ENCODE assay signal across 8 cellular contexts in the genomic region with DNA sequence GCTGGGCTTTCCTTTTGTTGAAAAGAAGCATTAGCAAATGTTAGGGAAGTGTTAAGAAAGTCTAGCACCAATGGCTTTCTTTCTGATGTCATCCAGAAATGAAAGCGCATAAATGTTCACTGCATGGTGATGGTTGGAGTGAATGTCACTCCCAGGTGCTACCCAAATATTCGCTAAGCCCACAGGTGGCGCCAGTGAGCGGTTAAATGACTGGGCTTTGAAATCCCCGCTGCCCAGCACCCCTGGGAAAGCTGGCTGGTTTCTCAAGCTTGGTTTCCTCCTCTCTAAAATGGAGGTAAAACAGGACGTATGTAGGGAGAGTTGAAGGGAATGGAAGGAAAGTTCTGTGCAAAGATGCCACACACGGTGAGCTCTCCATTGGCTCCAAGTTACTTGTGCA.
A peak's percentile ranks its signal among the peaks of the same experiment; 100 is the strongest.
DNase-seq lines count a peak whose midpoint lies in the region; ATAC-seq and TF ChIP-seq lines count a peak whose summit lies in the region.

No MANE protein-coding gene starts in this region.

- in situ Hi-C loops in T47D (cut with HindIII; ENCODE audit: low pct_unique_long_range_greater_than_20kb, low sequenced_read_pairs) = no loop called here

- H3K27ac Mint-ChIP-seq in neural progenitor cell = peak overlapping the region; percentile 30
- no peak overlapping the region for H3K27ac Mint-ChIP-seq in CD8-positive, alpha-beta T cell

- H3K4me1 Mint-ChIP-seq in neural progenitor cell = peaks cover 6% of the 10 kb centered on the region
- H3K4me1 Mint-ChIP-seq in CD8-positive, alpha-beta T cell (ENCODE audit: low read depth) = no peaks in the 10 kb centered on the region

- H3K4me3 ChIP-seq in MG63 (no peak overlapping the region), neural progenitor cell (no peak overlapping the region)
- H3K4me3 ChIP-seq in CD8-positive, alpha-beta T cell (ENCODE audit: low read depth, low read length) = no peak overlapping the region

- peak; percentile 3 to 22 for DNase-seq in NOMO-1 (lab: John Stamatoyannopoulos, UW; ENCODE audit: unreplicated experiment in 2 of 2)
- DNase-seq in NOMO-1 treated with dmso at 0.1 percent for 144 hours (lab: John Stamatoyannopoulos, UW; ENCODE audit: unreplicated experiment) = no peak
- peak; percentile 74 for DNase-seq in MG63
- peak; percentile 20 to 62 for DNase-seq in T47D (ENCODE audit: low read depth in 1 of 2, low spot score in 1 of 2)
- DNase-seq in neural progenitor cell (ENCODE audit: low spot score) = peak; percentile 80
- DNase-seq in CD8-positive, alpha-beta T cell = no peak

- H3F3A ChIP-seq in neural progenitor cell (ENCODE audit: low read depth) = no peaks in the 10 kb centered on the region

- no peak overlapping the region for H3K4me3 Mint-ChIP-seq in neural progenitor cell
- no peak overlapping the region for H3K4me3 Mint-ChIP-seq in CD8-positive, alpha-beta T cell

- H3K9me3 ChIP-seq in MG63 = no peaks in the 10 kb centered on the region
- no peaks in the 10 kb centered on the region for H3K9me3 ChIP-seq in neural progenitor cell (ENCODE audit: low read depth)
- H3K9me3 ChIP-seq in CD8-positive, alpha-beta T cell (ENCODE audit: low read length) = no peaks in the 10 kb centered on the region

- H4K20me1 ChIP-seq in neural progenitor cell (ENCODE audit: low read depth) = no peaks in the 10 kb centered on the region

- CTCF ChIA-PET in CD8-positive, alpha-beta T cell (lab: Charles Lee) = no interaction called here

- ATAC-seq in HG03159 (IDR thresholded peaks at IDR 0.05; ENCODE audit: unreplicated experiment) (no peak), HG02973 (IDR thresholded peaks at IDR 0.05; ENCODE audit: unreplicated experiment) (no peak)
- ATAC-seq in CD8-positive, alpha-beta T cell = no peak

- H3K27me3 ChIP-seq in MG63 (no peaks in the 10 kb centered on the region), neural progenitor cell (no peaks in the 10 kb centered on the region)
- no peaks in the 10 kb centered on the region for H3K27me3 ChIP-seq in CD8-positive, alpha-beta T cell (ENCODE audit: insufficient read depth, low read length)

- H3K27ac ChIP-seq in neural progenitor cell = no peak overlapping the region
- no peak overlapping the region for H3K27ac ChIP-seq in CD8-positive, alpha-beta T cell (ENCODE audit: low read depth, low read length)

- POLR2A ChIA-PET in CD8-positive, alpha-beta T cell (lab: Charles Lee) = no interaction called here

- no peaks in the 10 kb centered on the region for H3K4me1 ChIP-seq in neural progenitor cell
- H3K4me1 ChIP-seq in CD8-positive, alpha-beta T cell (ENCODE audit: insufficient read depth, low read length) = no peaks in the 10 kb centered on the region

- no peaks in the 10 kb centered on the region for H3K79me2 ChIP-seq in neural progenitor cell (ENCODE audit: low read depth)

- peaks cover 1% of the 10 kb centered on the region for H3K9me3 Mint-ChIP-seq in neural progenitor cell
- H3K9me3 Mint-ChIP-seq in CD8-positive, alpha-beta T cell = no peaks in the 10 kb centered on the region

- H3K4me2 ChIP-seq in neural progenitor cell = no peak overlapping the region

- TF ChIP-seq CTCF in neural progenitor cell (IDR thresholded peaks at IDR 0.05) = peak; percentile 79
- TF ChIP-seq CTCF in CD8-positive, alpha-beta T cell (IDR thresholded peaks at IDR 0.05) = no peak

- H2AFZ ChIP-seq in neural progenitor cell (replicated peaks) = peak overlapping the region; percentile 78

- peaks cover 5% of the 10 kb centered on the region for H3K27me3 Mint-ChIP-seq in neural progenitor cell (ENCODE audit: insufficient read depth, low read depth)
- peaks cover 12% of the 10 kb centered on the region for H3K27me3 Mint-ChIP-seq in CD8-positive, alpha-beta T cell (ENCODE audit: low read depth)

- intact Hi-C loops in CD8-positive, alpha-beta T cell (cut with DNase I, micrococcal nuclease) = no loop called here

- no peaks in the 10 kb centered on the region for H3K36me3 Mint-ChIP-seq in neural progenitor cell
- H3K36me3 Mint-ChIP-seq in CD8-positive, alpha-beta T cell = no peaks in the 10 kb centered on the region

- H3K36me3 ChIP-seq in MG63 (no peaks in the 10 kb centered on the region), neural progenitor cell (no peaks in the 10 kb centered on the region)
- H3K36me3 ChIP-seq in CD8-positive, alpha-beta T cell (ENCODE audit: insufficient read depth, low read length) = no peaks in the 10 kb centered on the region

- H3K9ac ChIP-seq in neural progenitor cell = no peak overlapping the region

Comparison
In these comparisons a context has a peak if more than half of its experiments do, and no peak if none do; other contexts are left out.
1. DNase-seq: peak in NOMO-1 (2 of 2), MG63 (single experiment), T47D (2 of 2) and neural progenitor cell (single experiment); none in NOMO-1 treated with dmso at 0.1 percent for 144 hours (single experiment) and CD8-positive, alpha-beta T cell (0 of 7).